ENCODE assay signal across 24 cellular contexts in the genomic region with DNA sequence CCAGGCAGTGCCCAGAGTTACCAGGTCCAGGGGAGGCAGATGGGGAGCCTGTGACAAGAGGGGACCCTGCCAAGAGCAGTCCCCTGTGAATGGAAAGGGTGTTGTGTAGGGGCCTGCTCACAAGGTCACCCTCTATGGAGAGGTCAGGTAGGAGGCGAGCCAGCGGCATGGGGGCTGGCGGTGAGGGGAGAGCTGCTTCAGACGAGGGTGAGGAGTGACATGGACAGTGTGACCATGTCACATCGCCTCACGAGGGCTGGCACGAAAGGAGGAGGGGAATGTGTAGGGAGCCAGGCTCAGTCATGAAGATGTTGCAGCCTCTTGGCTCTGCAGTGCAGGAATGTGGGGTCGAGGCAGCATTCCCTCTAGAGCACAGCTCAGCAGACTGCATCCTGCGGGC.
"Had no signal": no experiment of that assay in that cellular context is flagged by ENCODE, and none has a peak within 500 bp of the region (broad histone marks: within the 10 kb centered on the region; RNA-seq: fewer than 3 reads in every experiment).

No MANE protein-coding gene starts in this region.

- H3K36me3 ChIP-seq: colonic mucosa, prostate gland, spleen, tibial nerve, upper lobe of right lung had no signal

- H3K9me3 ChIP-seq: colonic mucosa, prostate gland, spleen, testis, tibial nerve, upper lobe of right lung had no signal

- H3K27me3 ChIP-seq: colonic mucosa, foreskin keratinocyte, hepatocyte, spleen, testis, upper lobe of right lung had no signal

- H3K9me3 Mint-ChIP-seq: natural killer cell; stimulated activated memory B cell treated with anti-CD40 and anti-IgM and Interleukin-4, amounts not matched to agents 10 μg/mL and 1 μg/mL and 100 μg/mL, for 72 hours; stimulated activated naive CD8-positive, alpha-beta T cell treated with anti-CD3 and anti-CD28 coated beads, Interleukin-15, amount 100 ng/mL, for 72 hours had no signal

- DNase-seq: colonic mucosa; dermis blood vessel endothelial cell; effector CD4-positive, alpha-beta T cell; endodermal cell; erythroblast; foreskin keratinocyte; kidney; left cardiac atrium; natural killer cell; occipital lobe; retina; spleen; stimulated activated CD4-positive, alpha-beta T cell treated with anti-CD3 and anti-CD28 coated beads, Interleukin-15, amount 100 ng/mL, for 24 hours; stimulated activated CD4-positive, alpha-beta T cell treated with anti-CD3 and anti-CD28 coated beads, Interleukin-1b, Interleukin-23, amount 100 ng/mL, for 48 hours; stimulated activated CD4-positive, alpha-beta T cell treated with anti-CD3 and anti-CD28 coated beads, Interleukin-4, amount 100 ng/mL, for 24 hours; stimulated activated naive CD8-positive, alpha-beta T cell treated with anti-CD3 and anti-CD28 coated beads, Interleukin-15, amount 100 ng/mL, for 72 hours; testis; upper lobe of right lung had no signal

- H3K27ac ChIP-seq: colonic mucosa, foreskin keratinocyte, hepatocyte, parathyroid adenoma, prostate gland, spleen, testis, tibial nerve, upper lobe of right lung had no signal

- H3K27me3 Mint-ChIP-seq: stimulated activated memory B cell treated with anti-CD40 and anti-IgM and Interleukin-4, amounts not matched to agents 10 μg/mL and 1 μg/mL and 100 μg/mL, for 72 hours had no signal

- H3K4me1 ChIP-seq: colonic mucosa, foreskin keratinocyte, parathyroid adenoma, prostate gland, testis, upper lobe of right lung had no signal

- ATAC-seq: foreskin keratinocyte; natural killer cell; sciatic nerve; stimulated activated memory B cell treated with anti-CD40 and anti-IgM and Interleukin-4, amounts not matched to agents 10 μg/mL and 1 μg/mL and 100 μg/mL, for 72 hours; stimulated activated naive CD8-positive, alpha-beta T cell treated with anti-CD3 and anti-CD28 coated beads, Interleukin-15, amount 100 ng/mL, for 72 hours; upper lobe of right lung had no signal

- H3K36me3 Mint-ChIP-seq: natural killer cell had no signal

- H3K4me3 Mint-ChIP-seq: endodermal cell; natural killer cell; stimulated activated memory B cell treated with anti-CD40 and anti-IgM and Interleukin-4, amounts not matched to agents 10 μg/mL and 1 μg/mL and 100 μg/mL, for 72 hours; stimulated activated naive CD8-positive, alpha-beta T cell treated with anti-CD3 and anti-CD28 coated beads, Interleukin-15, amount 100 ng/mL, for 72 hours had no signal

- H3K4me3 ChIP-seq: colonic mucosa, hepatocyte, prostate gland, spleen, testis, tibial nerve, upper lobe of right lung had no signal

- H3K4me1 Mint-ChIP-seq: endodermal cell; natural killer cell; stimulated activated naive CD8-positive, alpha-beta T cell treated with anti-CD3 and anti-CD28 coated beads, Interleukin-15, amount 100 ng/mL, for 72 hours had no signal

- H3K27ac Mint-ChIP-seq: endodermal cell; natural killer cell; stimulated activated memory B cell treated with anti-CD40 and anti-IgM and Interleukin-4, amounts not matched to agents 10 μg/mL and 1 μg/mL and 100 μg/mL, for 72 hours had no signal
